Comparison of ENCODE assay signal across 16 cellular contexts in the genomic region with DNA sequence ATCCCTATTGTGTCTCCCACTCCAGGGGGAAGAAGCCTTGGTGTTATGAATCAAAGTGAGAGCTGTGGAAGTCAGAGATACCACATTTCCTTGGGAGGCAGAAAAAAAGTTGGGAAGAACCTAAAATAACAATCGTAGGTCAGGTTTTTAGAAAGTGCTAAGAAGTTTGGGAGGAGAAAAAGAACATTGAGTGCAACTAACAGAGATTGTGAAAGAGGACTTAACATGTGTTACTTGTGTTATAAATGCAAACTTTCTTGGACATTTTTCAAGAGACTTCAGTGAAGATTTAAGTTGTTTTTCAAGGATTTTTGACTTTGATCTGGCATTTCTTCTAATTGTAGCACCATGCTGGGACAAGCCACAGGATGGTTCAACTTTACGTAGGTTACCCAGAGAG. TPM values are rescaled to one million over a fixed set of nuclear protein-coding genes. Genes with fewer than 3 reads are reported as not detected.
DNase-seq lines count a peak whose midpoint lies in the region; ATAC-seq and TF ChIP-seq lines count a peak whose summit lies in the region.
"Had no signal": no experiment of that assay in that cellular context is flagged by ENCODE, and none has a peak within 500 bp of the region (broad histone marks: within the 10 kb centered on the region; RNA-seq: fewer than 3 reads in every experiment).

No MANE protein-coding gene starts in this region.

- H3K4me1 ChIP-seq in upper lobe of right lung: peaks cover 52% of the 10 kb centered on the region

- CTCF ChIA-PET in activated naive CD4-positive, alpha-beta T cell treated with anti-CD3 and anti-CD28 coated beads for 36 hours (lab: Charles Lee): interaction anchor here (0.7 to 1.1 kb wide), 2 partner anchors 10 kb away, joined by 4 to 5 read pairs; no protein-coding TSS in a partner anchor
- CTCF ChIA-PET in activated naive CD4-positive, alpha-beta T cell treated with anti-CD3 and anti-CD28 coated beads, Interleukin-2, amount 10 ng/mL, durations not matched to agents 7 days and 5 days (lab: Charles Lee): interaction anchor here (0.8 to 2.0 kb wide), 3 partner anchors 15 to 177 kb away, joined by 3 to 5 read pairs (median 3); a partner anchor contains a TSS

- H3K9me3 ChIP-seq in upper lobe of right lung: no peaks in the 10 kb centered on the region
- H3K9me3 ChIP-seq: adrenal gland had no signal

- H3K9me3 Mint-ChIP-seq in activated naive CD4-positive, alpha-beta T cell treated with anti-CD3 and anti-CD28 coated beads for 36 hours: no peaks in the 10 kb centered on the region
- no peaks in the 10 kb centered on the region for H3K9me3 Mint-ChIP-seq in activated naive CD4-positive, alpha-beta T cell treated with anti-CD3 and anti-CD28 coated beads, Interleukin-2, amount 10 ng/mL, durations not matched to agents 7 days and 5 days
- H3K9me3 Mint-ChIP-seq in activated naive CD8-positive, alpha-beta T cell treated with anti-CD3 and anti-CD28 coated beads for 36 hours: no peaks in the 10 kb centered on the region
- no peaks in the 10 kb centered on the region for H3K9me3 Mint-ChIP-seq in memory B cell

- H3K27me3 Mint-ChIP-seq in activated naive CD4-positive, alpha-beta T cell treated with anti-CD3 and anti-CD28 coated beads for 36 hours (ENCODE audit: low read depth): no peaks in the 10 kb centered on the region
- H3K27me3 Mint-ChIP-seq in activated naive CD4-positive, alpha-beta T cell treated with anti-CD3 and anti-CD28 coated beads, Interleukin-2, amount 10 ng/mL, durations not matched to agents 7 days and 5 days: no peaks in the 10 kb centered on the region
- no peaks in the 10 kb centered on the region for H3K27me3 Mint-ChIP-seq in activated naive CD8-positive, alpha-beta T cell treated with anti-CD3 and anti-CD28 coated beads for 36 hours
- no peaks in the 10 kb centered on the region for H3K27me3 Mint-ChIP-seq in memory B cell
- H3K27me3 Mint-ChIP-seq: type B pancreatic cell had no signal

- no peak for DNase-seq in activated naive CD4-positive, alpha-beta T cell treated with anti-CD3 and anti-CD28 coated beads for 36 hours
- no peak for DNase-seq in activated naive CD4-positive, alpha-beta T cell treated with anti-CD3 and anti-CD28 coated beads, Interleukin-2, amount 10 ng/mL, durations not matched to agents 7 days and 5 days
- no peak for DNase-seq in activated naive CD8-positive, alpha-beta T cell treated with anti-CD3 and anti-CD28 coated beads for 36 hours
- DNase-seq in memory B cell (ENCODE audit: low spot score in 2 of 2): no peak
- DNase-seq in upper lobe of right lung: no peak
- no peak for DNase-seq in NCI-H128 (lab: John Stamatoyannopoulos, UW; ENCODE audit: unreplicated experiment)
- no peak for DNase-seq in DMS153 (lab: John Stamatoyannopoulos, UW)
- DNase-seq: adrenal gland, DMS79, GOT3, NCI-H226, OCI-M1, small intestine had no signal

- peak overlapping the region; percentile 95 for H3K27ac Mint-ChIP-seq in activated naive CD4-positive, alpha-beta T cell treated with anti-CD3 and anti-CD28 coated beads for 36 hours
- H3K27ac Mint-ChIP-seq in activated naive CD4-positive, alpha-beta T cell treated with anti-CD3 and anti-CD28 coated beads, Interleukin-2, amount 10 ng/mL, durations not matched to agents 7 days and 5 days: no peak overlapping the region
- H3K27ac Mint-ChIP-seq in activated naive CD8-positive, alpha-beta T cell treated with anti-CD3 and anti-CD28 coated beads for 36 hours: peak overlapping the region; percentile 93
- peak overlapping the region; percentile 76 for H3K27ac Mint-ChIP-seq in memory B cell
- H3K27ac Mint-ChIP-seq: type B pancreatic cell had no signal

- peaks cover 58% of the 10 kb centered on the region for H3K4me1 Mint-ChIP-seq in activated naive CD4-positive, alpha-beta T cell treated with anti-CD3 and anti-CD28 coated beads for 36 hours (ENCODE audit: low read depth)
- peaks cover 72% of the 10 kb centered on the region for H3K4me1 Mint-ChIP-seq in activated naive CD4-positive, alpha-beta T cell treated with anti-CD3 and anti-CD28 coated beads, Interleukin-2, amount 10 ng/mL, durations not matched to agents 7 days and 5 days
- H3K4me1 Mint-ChIP-seq in activated naive CD8-positive, alpha-beta T cell treated with anti-CD3 and anti-CD28 coated beads for 36 hours: peaks cover 54% of the 10 kb centered on the region
- peaks cover 40% of the 10 kb centered on the region for H3K4me1 Mint-ChIP-seq in memory B cell

- TF ChIP-seq CTCF in upper lobe of right lung (IDR thresholded peaks at IDR 0.05): no peak

- H3K36me3 Mint-ChIP-seq in activated naive CD4-positive, alpha-beta T cell treated with anti-CD3 and anti-CD28 coated beads for 36 hours (ENCODE audit: low read depth): peaks cover 76% of the 10 kb centered on the region
- peaks cover 89% of the 10 kb centered on the region for H3K36me3 Mint-ChIP-seq in activated naive CD4-positive, alpha-beta T cell treated with anti-CD3 and anti-CD28 coated beads, Interleukin-2, amount 10 ng/mL, durations not matched to agents 7 days and 5 days
- H3K36me3 Mint-ChIP-seq in activated naive CD8-positive, alpha-beta T cell treated with anti-CD3 and anti-CD28 coated beads for 36 hours: peaks cover 79% of the 10 kb centered on the region
- H3K36me3 Mint-ChIP-seq in memory B cell: peaks cover 58% of the 10 kb centered on the region

- H3K4me3 ChIP-seq in upper lobe of right lung: no peak overlapping the region
- H3K4me3 ChIP-seq: adrenal gland had no signal

- intact Hi-C loops in activated naive CD4-positive, alpha-beta T cell treated with anti-CD3 and anti-CD28 coated beads for 36 hours (cut with micrococcal nuclease): loop anchor here (5.0 kb wide), 1 partner anchor 36 kb away; no protein-coding TSS in a partner anchor
- intact Hi-C loops in upper lobe of right lung (cut with DNase I): no loop called here

- no peak for ATAC-seq in memory B cell (ENCODE audit: low read depth)
- no peak for ATAC-seq in upper lobe of right lung
- no peak for ATAC-seq in HG02678 (IDR thresholded peaks at IDR 0.05; ENCODE audit: unreplicated experiment)

- peaks cover 79% of the 10 kb centered on the region for H3K36me3 ChIP-seq in upper lobe of right lung

- peak overlapping the region; percentile 2 for H3K27ac ChIP-seq in upper lobe of right lung

- H3K4me3 Mint-ChIP-seq in activated naive CD4-positive, alpha-beta T cell treated with anti-CD3 and anti-CD28 coated beads for 36 hours: no peak overlapping the region
- H3K4me3 Mint-ChIP-seq in activated naive CD4-positive, alpha-beta T cell treated with anti-CD3 and anti-CD28 coated beads, Interleukin-2, amount 10 ng/mL, durations not matched to agents 7 days and 5 days: no peak overlapping the region
- no peak overlapping the region for H3K4me3 Mint-ChIP-seq in activated naive CD8-positive, alpha-beta T cell treated with anti-CD3 and anti-CD28 coated beads for 36 hours
- no peak overlapping the region for H3K4me3 Mint-ChIP-seq in memory B cell
- H3K4me3 Mint-ChIP-seq: type B pancreatic cell had no signal

- H3K27me3 ChIP-seq in upper lobe of right lung: no peaks in the 10 kb centered on the region
- H3K27me3 ChIP-seq: adrenal gland had no signal

RNA-seq across cellular contexts. Expression of a gene that starts 7.8 kb away (rescaled TPM):
- 1 to 10 TPM; 1.0 to 1.2 TPM for total RNA-seq in activated naive CD4-positive, alpha-beta T cell treated with anti-CD3 and anti-CD28 coated beads for 36 hours
- total RNA-seq in activated naive CD8-positive, alpha-beta T cell treated with anti-CD3 and anti-CD28 coated beads for 36 hours: 1 to 10 TPM; 1.3 to 1.6 TPM
- total RNA-seq in upper lobe of right lung: 9.7 TPM
- total RNA-seq: glomerular endothelial cell had no signal

RNA-seq across cellular contexts. Expression of a gene that starts 15.2 kb away (rescaled TPM):
- 100 to 1,000 TPM; 663 to 730 TPM for total RNA-seq in activated naive CD4-positive, alpha-beta T cell treated with anti-CD3 and anti-CD28 coated beads for 36 hours
- total RNA-seq in activated naive CD8-positive, alpha-beta T cell treated with anti-CD3 and anti-CD28 coated beads for 36 hours: 100 to 1,000 TPM; 652 to 665 TPM
- total RNA-seq in upper lobe of right lung: 228 TPM

RNA-seq across cellular contexts. Expression of a gene that starts 26.7 kb away (rescaled TPM):
- total RNA-seq in activated naive CD4-positive, alpha-beta T cell treated with anti-CD3 and anti-CD28 coated beads for 36 hours: not detected
- total RNA-seq in activated naive CD8-positive, alpha-beta T cell treated with anti-CD3 and anti-CD28 coated beads for 36 hours: not detected
- total RNA-seq in upper lobe of right lung: not detected
- total RNA-seq: glomerular endothelial cell had no signal
